11 cellular contexts compared by ENCODE assay signal in the genomic region with DNA sequence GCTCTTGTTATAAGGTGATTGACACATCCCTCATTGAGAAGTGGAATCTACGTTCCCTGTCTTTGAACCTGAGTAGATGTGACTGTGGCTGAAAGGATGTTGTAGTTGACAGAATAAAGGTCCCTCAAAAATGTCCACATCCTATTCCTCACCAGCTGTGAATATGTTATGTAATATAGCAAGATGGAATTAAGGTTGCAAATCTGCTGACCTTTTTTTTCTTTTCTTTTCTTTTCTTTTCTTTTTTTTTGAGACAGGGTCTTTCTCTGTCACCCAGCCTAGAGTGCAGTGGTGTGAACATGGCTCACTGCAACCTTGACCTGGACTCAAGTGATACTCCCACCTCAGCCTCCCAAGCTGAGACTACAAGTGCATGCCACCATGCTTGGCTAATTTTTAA.
"Had no signal": no experiment of that assay in that cellular context is flagged by ENCODE, and none has a peak within 500 bp of the region (broad histone marks: within the 10 kb centered on the region; RNA-seq: fewer than 3 reads in every experiment).

No MANE protein-coding gene starts in this region.

- H3K9ac ChIP-seq: GM23248, KMS-11 had no signal

- H3K4me3 ChIP-seq: GM23248, HAP-1 had no signal

- DNase-seq: GM23248, GOT3, H7, HFFc6, Karpas-422, KBM-7 had no signal

- ATAC-seq: HCT116, HepG2 had no signal

- H3K4me2 ChIP-seq: KMS-11 had no signal

- H3K27ac ChIP-seq: GM23248, HL-60, KMS-11 had no signal

- H2AFZ ChIP-seq: GM23248 had no signal

- H3K9me3 ChIP-seq: HAP-1 had no signal

- H3K36me3 ChIP-seq: HAP-1 had no signal

- FAIRE-seq: HepG2 had no signal
